Comparison of ENCODE assay signal across 10 cellular contexts in the genomic region with DNA sequence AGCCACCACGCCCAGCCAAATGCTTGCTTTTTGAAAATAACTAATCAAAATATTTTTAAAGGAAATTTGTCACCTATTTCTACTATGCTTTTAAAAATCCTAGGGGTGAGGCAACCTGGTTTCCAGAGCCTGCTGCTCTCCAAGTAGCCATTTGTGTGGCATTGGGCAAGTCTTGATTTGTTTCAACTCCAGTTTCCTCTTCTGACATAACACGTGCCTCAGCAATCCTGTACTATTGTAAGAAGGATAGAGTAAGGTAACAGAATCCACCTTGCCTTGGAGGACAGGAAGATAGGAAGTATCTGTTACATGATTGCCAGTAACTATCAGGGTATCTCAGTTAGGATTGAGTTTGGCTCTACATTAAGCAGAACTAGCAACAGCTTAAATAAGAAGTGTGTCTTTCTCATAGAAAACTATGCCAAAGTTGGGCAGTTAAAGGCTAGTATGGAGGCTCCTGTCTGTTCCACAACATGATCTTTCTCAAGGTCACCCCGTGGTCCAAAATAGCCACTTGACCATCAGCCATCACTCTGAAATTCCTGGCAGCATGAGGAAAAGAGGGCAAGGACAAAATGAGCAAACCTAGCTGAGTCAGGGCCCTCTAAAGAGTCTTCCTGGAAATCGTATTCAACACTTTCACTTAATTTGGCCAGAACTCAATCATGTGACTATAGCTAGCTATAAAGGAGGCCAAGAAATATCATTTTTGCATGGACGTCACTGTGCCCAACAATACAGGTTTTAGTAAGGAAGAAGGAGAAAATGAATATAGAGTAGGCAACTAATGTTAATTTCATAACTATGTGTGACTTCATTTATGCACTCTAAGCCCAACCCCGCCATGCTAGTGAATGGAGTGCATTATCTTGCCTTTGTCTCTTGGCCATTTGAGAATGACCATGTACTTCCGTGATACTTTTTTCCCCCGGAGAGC.
DNase-seq lines count a peak whose midpoint lies in the region; ATAC-seq and TF ChIP-seq lines count a peak whose summit lies in the region.
"Had no signal": no experiment of that assay in that cellular context is flagged by ENCODE, and none has a peak within 500 bp of the region (broad histone marks: within the 10 kb centered on the region; RNA-seq: fewer than 3 reads in every experiment).

No MANE protein-coding gene starts in this region.

- no peaks in the 10 kb centered on the region for H3K9me3 ChIP-seq in breast epithelium
- H3K9me3 ChIP-seq in lower lobe of right lung: no peaks in the 10 kb centered on the region
- H3K9me3 ChIP-seq in tibial artery: no peaks in the 10 kb centered on the region
- no peaks in the 10 kb centered on the region for H3K9me3 ChIP-seq in hepatocyte (ENCODE audit: low read depth)

- H3K27ac ChIP-seq in breast epithelium: peak overlapping the region in 1 of 2 donors; percentile 59
- H3K27ac ChIP-seq in lower lobe of right lung: peak overlapping the region; percentile 54
- H3K27ac ChIP-seq in tibial artery: peak overlapping the region; percentile 20 to 46
- H3K27ac ChIP-seq in hepatocyte: no peak overlapping the region

- H3K27ac Mint-ChIP-seq in MCF 10A (ENCODE audit: low read depth, unreplicated experiment): no peak overlapping the region
- peak overlapping the region; percentile 5 to 35 for H3K27ac Mint-ChIP-seq in effector memory CD8-positive, alpha-beta T cell

- H3K36me3 ChIP-seq in breast epithelium: no peaks in the 10 kb centered on the region
- peaks cover 22% of the 10 kb centered on the region for H3K36me3 ChIP-seq in lower lobe of right lung
- peaks cover 0 to 29% (median 23%) of the 10 kb centered on the region in 3 donors for H3K36me3 ChIP-seq in tibial artery
- no peaks in the 10 kb centered on the region for H3K36me3 ChIP-seq in hepatocyte (replicated peaks; ENCODE audit: insufficient read depth, low read depth)

- BruUV-seq in MCF 10A (replicated peaks; lab: Mats Ljungman, UMichigan): no TSS peak

- CTCF ChIA-PET in MCF 10A (lab: Yijun Ruan, JAX): interaction anchor here (0.7 to 3.1 kb wide), 5 partner anchors 10 to 379 kb away, joined by 3 to 15 read pairs (median 3); no protein-coding TSS in a partner anchor

- intact Hi-C loops in MCF 10A (cut with micrococcal nuclease): no loop called here
- intact Hi-C loops in breast epithelium (cut with DNase I; ENCODE audit: low total_unique reads): no loop called here
- intact Hi-C loops in lower lobe of right lung (cut with DNase I): no loop called here
- intact Hi-C loops in tibial artery (cut with DNase I; ENCODE audit: low total_unique reads): no loop called here

- no peaks in the 10 kb centered on the region for H3K27me3 Mint-ChIP-seq in MCF 10A (ENCODE audit: insufficient read depth, unreplicated experiment)
- no peaks in the 10 kb centered on the region for H3K27me3 Mint-ChIP-seq in effector memory CD8-positive, alpha-beta T cell
- H3K27me3 Mint-ChIP-seq: central memory CD8-positive, alpha-beta T cell had no signal

- H3K79me2 ChIP-seq in hepatocyte: no peaks in the 10 kb centered on the region

- no peak overlapping the region for H3K4me2 ChIP-seq in hepatocyte

- no peaks in the 10 kb centered on the region for H3K4me1 ChIP-seq in breast epithelium
- H3K4me1 ChIP-seq in lower lobe of right lung: peaks cover 54% of the 10 kb centered on the region
- peaks cover 0 to 24% (median 6%) of the 10 kb centered on the region in 4 donors for H3K4me1 ChIP-seq in tibial artery
- H3K4me1 ChIP-seq in hepatocyte (ENCODE audit: insufficient read depth): peaks cover 2% of the 10 kb centered on the region

- no peaks in the 10 kb centered on the region for H4K20me1 ChIP-seq in hepatocyte (ENCODE audit: insufficient read depth, poor library complexity, severe bottlenecking)

- peak; percentile 33 for DNase-seq in MCF 10A (ENCODE audit: unreplicated experiment)
- DNase-seq in breast epithelium (ENCODE audit: low spot score in 2 of 2): no peak
- DNase-seq in effector memory CD8-positive, alpha-beta T cell: no peak
- DNase-seq in lower lobe of right lung: no peak
- no peak for DNase-seq in tibial artery
- DNase-seq in NCI-H748 (lab: John Stamatoyannopoulos, UW; ENCODE audit: unreplicated experiment): no peak
- no peak for DNase-seq in hepatocyte (ENCODE audit: low spot score)
- DNase-seq in pons (ENCODE audit: low spot score): no peak
- DNase-seq: NCI-H1417 treated with DMSO at 0.1 percent for 48 hours had no signal

- peaks cover 37% of the 10 kb centered on the region for H3K36me3 Mint-ChIP-seq in MCF 10A (ENCODE audit: insufficient read depth, unreplicated experiment)
- H3K36me3 Mint-ChIP-seq in effector memory CD8-positive, alpha-beta T cell (ENCODE audit: insufficient read depth): peaks cover 16% of the 10 kb centered on the region

- peaks cover 12% of the 10 kb centered on the region for H3K4me1 Mint-ChIP-seq in MCF 10A (ENCODE audit: insufficient read depth, unreplicated experiment)
- peaks cover 7 to 9% of the 10 kb centered on the region in 2 donors for H3K4me1 Mint-ChIP-seq in effector memory CD8-positive, alpha-beta T cell (ENCODE audit: low read depth in 2 of 2)
- H3K4me1 Mint-ChIP-seq: central memory CD8-positive, alpha-beta T cell had no signal

- TF ChIP-seq POLR2A in breast epithelium (IDR thresholded peaks at IDR 0.05): no peak

- H3K4me3 ChIP-seq in breast epithelium: no peak overlapping the region
- H3K4me3 ChIP-seq in lower lobe of right lung: no peak overlapping the region
- H3K4me3 ChIP-seq in tibial artery: no peak overlapping the region
- H3K4me3 ChIP-seq in hepatocyte: no peak overlapping the region

- WGBS in hepatocyte (ENCODE audit: low lambda C conversion rate, missing lambda C conversion rate): 94% methylated on average over 8 of the region's 8 CpGs

- H3K9me3 Mint-ChIP-seq in MCF 10A (ENCODE audit: unreplicated experiment): no peaks in the 10 kb centered on the region
- no peaks in the 10 kb centered on the region for H3K9me3 Mint-ChIP-seq in effector memory CD8-positive, alpha-beta T cell
- H3K9me3 Mint-ChIP-seq: central memory CD8-positive, alpha-beta T cell had no signal

- H3K4me3 Mint-ChIP-seq in MCF 10A (ENCODE audit: unreplicated experiment): no peak overlapping the region
- no peak overlapping the region for H3K4me3 Mint-ChIP-seq in effector memory CD8-positive, alpha-beta T cell
- H3K4me3 Mint-ChIP-seq: central memory CD8-positive, alpha-beta T cell had no signal

- H2AFZ ChIP-seq in hepatocyte: no peak overlapping the region

- TF ChIP-seq CTCF in MCF 10A (IDR thresholded peaks at IDR 0.05; ENCODE audit: unreplicated experiment) (no peak), breast epithelium (IDR thresholded peaks at IDR 0.05) (no peak), lower lobe of right lung (IDR thresholded peaks at IDR 0.05) (no peak), tibial artery (IDR thresholded peaks at IDR 0.05) (no peak), hepatocyte (IDR thresholded peaks at IDR 0.05; ENCODE audit: poor library complexity) (no peak)

- POLR2A ChIA-PET in MCF 10A (lab: Yijun Ruan, JAX): interaction anchor here (1.1 kb wide), 1 partner anchor 10 kb away, joined by 3 read pairs; no protein-coding TSS in a partner anchor

- ATAC-seq in effector memory CD8-positive, alpha-beta T cell (replicated peaks): no peak
- ATAC-seq in lower lobe of right lung: peak in 1 of 2 donors; percentile 41

- H3K9me2 ChIP-seq in hepatocyte (replicated peaks; ENCODE audit: insufficient read depth): no peaks in the 10 kb centered on the region

- H3K27me3 ChIP-seq in breast epithelium (no peaks in the 10 kb centered on the region), lower lobe of right lung (ENCODE audit: low read depth) (no peaks in the 10 kb centered on the region), tibial artery (no peaks in the 10 kb centered on the region), hepatocyte (no peaks in the 10 kb centered on the region)
